Comparison of ENCODE assay signal across 8 cellular contexts in genomic region chr7:100344560-100345287, GRCh38. TPM values are rescaled to one million over a fixed set of nuclear protein-coding genes. Genes with fewer than 3 reads are reported as not detected.
A peak's percentile ranks its signal among the peaks of the same experiment; 100 is the strongest.
DNase-seq lines count a peak whose midpoint lies in the region; ATAC-seq and TF ChIP-seq lines count a peak whose summit lies in the region.
"Not testable (repeated sequence)": the region's sequence is repeated elsewhere in the genome, so short reads cannot be mapped to it uniquely, and the experiment has no call there.

No MANE protein-coding gene starts in this region.

- DNase-seq in CD4-positive, CD25-positive, alpha-beta regulatory T cell, result peak; percentile 87 to 96 (median 93)
- DNase-seq in Panc1 (ENCODE audit: low read depth, low spot score), result not testable (repeated sequence)
- DNase-seq in activated CD8-positive, alpha-beta memory T cell treated with anti-CD3 and anti-CD28 coated beads, Interleukin-2, amount 10 ng/mL, durations not matched to agents 7 days and 5 days, result peak; percentile 92
- peak; percentile 24 to 89 for DNase-seq in dermis microvascular lymphatic vessel endothelial cell (ENCODE audit: low read depth in 2 of 2)
- peak; percentile 73 to 83 for DNase-seq in lung microvascular endothelial cell (ENCODE audit: low read depth in 2 of 2)
- DNase-seq in stimulated activated CD4-positive, alpha-beta T cell treated with anti-CD3 and anti-CD28 coated beads, Interleukin-4, amount 100 ng/mL, for 24 hours, result peak; percentile 87

- CTCF ChIA-PET in Panc1 (lab: Charles Lee), result interaction anchor here (0.7 to 1.0 kb wide), 2 partner anchors 49 to 212 kb away, joined by 3 to 5 read pairs; no protein-coding TSS in a partner anchor
- CTCF ChIA-PET in activated CD8-positive, alpha-beta memory T cell treated with anti-CD3 and anti-CD28 coated beads, Interleukin-2, amount 10 ng/mL, durations not matched to agents 7 days and 5 days (lab: Charles Lee), result interaction anchor here (0.6 to 4.8 kb wide), 11 partner anchors 9 to 314 kb away, joined by 3 to 22 read pairs (median 5); partner anchors contain the start of genes LAMTOR4, MEPCE, PVRIG and ZCWPW1

- POLR2A ChIA-PET in Panc1 (lab: Charles Lee), result not testable (repeated sequence)

- peaks cover 0 to 28% (median 23%) of the 10 kb centered on the region in 4 donors for H3K4me1 Mint-ChIP-seq in CD4-positive, CD25-positive, alpha-beta regulatory T cell
- peaks cover 41% of the 10 kb centered on the region for H3K4me1 Mint-ChIP-seq in activated CD8-positive, alpha-beta memory T cell treated with anti-CD3 and anti-CD28 coated beads, Interleukin-2, amount 10 ng/mL, durations not matched to agents 7 days and 5 days

- not testable (repeated sequence) for H3K9me3 Mint-ChIP-seq in CD4-positive, CD25-positive, alpha-beta regulatory T cell; activated CD8-positive, alpha-beta memory T cell treated with anti-CD3 and anti-CD28 coated beads, Interleukin-2, amount 10 ng/mL, durations not matched to agents 7 days and 5 days (ENCODE audit: low read depth)

- intact Hi-C loops in Panc1 (cut with micrococcal nuclease; ENCODE audit: unreplicated experiment), result not testable (repeated sequence)

- ATAC-seq in CD4-positive, CD25-positive, alpha-beta regulatory T cell (ENCODE audit: low read depth in 2 of 2), result peak; percentile 80 to 83
- ATAC-seq in GM19452 (IDR thresholded peaks at IDR 0.05; ENCODE audit: unreplicated experiment), result peak; percentile 87
- ATAC-seq in HG03196 (IDR thresholded peaks at IDR 0.05; ENCODE audit: unreplicated experiment), result peak; percentile 85
- peak; percentile 98 for ATAC-seq in Panc1
- ATAC-seq in activated CD8-positive, alpha-beta memory T cell treated with anti-CD3 and anti-CD28 coated beads, Interleukin-2, amount 10 ng/mL, durations not matched to agents 7 days and 5 days, result peak; percentile 92

- in situ Hi-C loops in Panc1 (cut with HindIII; ENCODE audit: low pct_unique_long_range_greater_than_20kb, low sequenced_read_pairs), result not testable (repeated sequence)

- H3K4me3 ChIP-seq in CD4-positive, CD25-positive, alpha-beta regulatory T cell (ENCODE audit: low read depth, low read length), result peak overlapping the region; percentile 37
- not testable (repeated sequence) for H3K4me3 ChIP-seq in Panc1 (ENCODE audit: low read depth in 2 of 2, low read length in 2 of 2)

- H3K27me3 Mint-ChIP-seq in CD4-positive, CD25-positive, alpha-beta regulatory T cell; activated CD8-positive, alpha-beta memory T cell treated with anti-CD3 and anti-CD28 coated beads, Interleukin-2, amount 10 ng/mL, durations not matched to agents 7 days and 5 days: not testable (repeated sequence)

- TF ChIP-seq CTCF in Panc1 (IDR thresholded peaks at IDR 0.05), result peak; percentile 94

- not testable (repeated sequence) for H3K9me3 ChIP-seq in CD4-positive, CD25-positive, alpha-beta regulatory T cell (ENCODE audit: control insufficient read depth in 2 of 2, low read length in 2 of 2); Panc1 (ENCODE audit: control insufficient read depth, insufficient read depth, low read depth, low read length)

- H3K36me3 Mint-ChIP-seq in CD4-positive, CD25-positive, alpha-beta regulatory T cell, result peaks cover 23% of the 10 kb centered on the region
- H3K36me3 Mint-ChIP-seq in activated CD8-positive, alpha-beta memory T cell treated with anti-CD3 and anti-CD28 coated beads, Interleukin-2, amount 10 ng/mL, durations not matched to agents 7 days and 5 days, result peaks cover 51% of the 10 kb centered on the region

- not testable (repeated sequence) for H3K27me3 ChIP-seq in CD4-positive, CD25-positive, alpha-beta regulatory T cell (ENCODE audit: control insufficient read depth, insufficient read depth, low read length); Panc1 (ENCODE audit: control insufficient read depth, insufficient read depth, low read length)

- H3K4me3 Mint-ChIP-seq in CD4-positive, CD25-positive, alpha-beta regulatory T cell, result peak overlapping the region; percentile 23 to 85 (median 55)
- peak overlapping the region; percentile 71 for H3K4me3 Mint-ChIP-seq in activated CD8-positive, alpha-beta memory T cell treated with anti-CD3 and anti-CD28 coated beads, Interleukin-2, amount 10 ng/mL, durations not matched to agents 7 days and 5 days

- BruUV-seq in Panc1 (replicated peaks; lab: Mats Ljungman, UMichigan), result not testable (repeated sequence)

- H3K4me1 ChIP-seq in CD4-positive, CD25-positive, alpha-beta regulatory T cell (ENCODE audit: control insufficient read depth, insufficient read depth, low read length, poor library complexity, severe bottlenecking), result peaks cover 17% of the 10 kb centered on the region
- not testable (repeated sequence) for H3K4me1 ChIP-seq in Panc1 (ENCODE audit: control insufficient read depth, insufficient read depth, low read length)

- peak overlapping the region; percentile 95 for H3K27ac ChIP-seq in CD4-positive, CD25-positive, alpha-beta regulatory T cell (ENCODE audit: insufficient read depth, low read length, poor library complexity, severe bottlenecking)
- H3K27ac ChIP-seq in Panc1 (ENCODE audit: low read length), result not testable (repeated sequence)

- peak overlapping the region; percentile 91 to 99 (median 97) for H3K27ac Mint-ChIP-seq in CD4-positive, CD25-positive, alpha-beta regulatory T cell
- peak overlapping the region; percentile 97 for H3K27ac Mint-ChIP-seq in activated CD8-positive, alpha-beta memory T cell treated with anti-CD3 and anti-CD28 coated beads, Interleukin-2, amount 10 ng/mL, durations not matched to agents 7 days and 5 days

- peaks cover 32% of the 10 kb centered on the region for H3K36me3 ChIP-seq in CD4-positive, CD25-positive, alpha-beta regulatory T cell (ENCODE audit: control insufficient read depth, insufficient read depth, low read length)
- peaks cover 38% of the 10 kb centered on the region for H3K36me3 ChIP-seq in Panc1 (ENCODE audit: control insufficient read depth, insufficient read depth, low read length)

RNA-seq across cellular contexts. Expression of gene PILRB, which starts 13.2 kb away (rescaled TPM):
- total RNA-seq in CD4-positive, CD25-positive, alpha-beta regulatory T cell, result 88.0 TPM
- polyA plus RNA-seq in CD4-positive, CD25-positive, alpha-beta regulatory T cell, result 1 to 10 TPM; 2.1 to 3.6 (median 2.5) TPM
- total RNA-seq in Panc1 (2021; ENCODE audit: unreplicated experiment) (73.2 TPM), dermis microvascular lymphatic vessel endothelial cell (4.1 and 10.2 TPM in 2 replicates), lung microvascular endothelial cell (5.2 and 21.6 TPM in 2 replicates)
- 43.4 TPM for polyA plus RNA-seq in Panc1 (2012; ENCODE audit: insufficient read length)
- total RNA-seq in activated CD8-positive, alpha-beta memory T cell treated with anti-CD3 and anti-CD28 coated beads, Interleukin-2, amount 10 ng/mL, durations not matched to agents 7 days and 5 days, result 10 to 100 TPM; 46.0 to 67.8 TPM

RNA-seq across cellular contexts. Expression of gene PILRA, which starts 28.6 kb away (rescaled TPM):
- 13.2 TPM for total RNA-seq in CD4-positive, CD25-positive, alpha-beta regulatory T cell
- polyA plus RNA-seq in CD4-positive, CD25-positive, alpha-beta regulatory T cell, result under 1 TPM in 2 of 4 donors, not detected in 2; 0.17 to 0.39 TPM
- 4.8 TPM for total RNA-seq in Panc1 (2021; ENCODE audit: unreplicated experiment)
- 2.6 TPM for polyA plus RNA-seq in Panc1 (2012; ENCODE audit: insufficient read length)
- total RNA-seq in activated CD8-positive, alpha-beta memory T cell treated with anti-CD3 and anti-CD28 coated beads, Interleukin-2, amount 10 ng/mL, durations not matched to agents 7 days and 5 days, result 1 to 10 TPM; 1.3 to 3.4 TPM
- 0.13 TPM in 1 of 2 replicates, not detected in the other for total RNA-seq in dermis microvascular lymphatic vessel endothelial cell
- total RNA-seq in lung microvascular endothelial cell, result 0.20 and 0.22 TPM in 2 replicates

RNA-seq across cellular contexts. Expression of gene SPDYE3, which starts 37.2 kb away (rescaled TPM):
- not detected for total RNA-seq in CD4-positive, CD25-positive, alpha-beta regulatory T cell
- polyA plus RNA-seq in CD4-positive, CD25-positive, alpha-beta regulatory T cell, result 1 to 10 TPM; 4.5 to 7.2 (median 6.1) TPM
- total RNA-seq in Panc1 (2021; ENCODE audit: unreplicated experiment), result not detected
- 5.5 TPM for polyA plus RNA-seq in Panc1 (2012; ENCODE audit: insufficient read length)
- total RNA-seq in activated CD8-positive, alpha-beta memory T cell treated with anti-CD3 and anti-CD28 coated beads, Interleukin-2, amount 10 ng/mL, durations not matched to agents 7 days and 5 days, result not detected
- not detected in 2 replicates for total RNA-seq in dermis microvascular lymphatic vessel endothelial cell
- not detected in 2 replicates for total RNA-seq in lung microvascular endothelial cell
